Comparison of ENCODE assay signal across 8 cellular contexts in the genomic region with DNA sequence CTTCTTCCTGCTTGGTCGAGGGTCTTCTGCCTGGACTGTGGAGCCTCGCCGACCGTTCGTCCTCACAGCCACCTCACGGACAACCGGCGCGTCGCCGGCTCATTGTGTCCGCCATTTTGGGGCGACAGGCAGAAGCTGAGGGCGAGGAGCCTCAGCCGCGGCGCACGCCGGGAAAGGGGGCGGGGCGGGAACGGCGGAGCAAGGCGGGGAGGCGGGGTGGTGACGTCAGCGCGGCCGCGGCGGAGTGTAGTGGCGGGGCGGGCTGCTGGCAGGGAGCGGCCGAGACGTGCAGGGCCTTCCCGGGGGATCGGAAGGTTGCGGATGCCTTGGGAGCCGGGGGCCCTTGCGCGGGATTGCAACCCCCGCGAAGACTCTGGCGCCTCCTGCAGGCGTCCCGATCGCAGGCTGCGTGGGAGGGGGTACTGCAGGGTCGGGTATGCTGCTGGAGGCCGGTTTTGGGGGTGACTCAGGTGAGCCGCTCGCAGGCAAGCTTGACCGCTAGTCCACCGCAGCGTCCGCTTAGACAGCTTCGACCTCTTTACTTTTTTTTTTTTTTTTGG. TPM values are rescaled to one million over a fixed set of nuclear protein-coding genes. Genes with fewer than 3 reads are reported as not detected.
DNase-seq lines count a peak whose midpoint lies in the region; ATAC-seq and TF ChIP-seq lines count a peak whose summit lies in the region.

A gene with protein sequence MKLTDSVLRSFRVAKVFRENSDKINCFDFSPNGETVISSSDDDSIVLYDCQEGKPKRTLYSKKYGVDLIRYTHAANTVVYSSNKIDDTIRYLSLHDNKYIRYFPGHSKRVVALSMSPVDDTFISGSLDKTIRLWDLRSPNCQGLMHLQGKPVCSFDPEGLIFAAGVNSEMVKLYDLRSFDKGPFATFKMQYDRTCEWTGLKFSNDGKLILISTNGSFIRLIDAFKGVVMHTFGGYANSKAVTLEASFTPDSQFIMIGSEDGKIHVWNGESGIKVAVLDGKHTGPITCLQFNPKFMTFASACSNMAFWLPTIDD (minus strand): TSS at position 140 of the 560 bp plus-strand sequence. CDS start 288 bp downstream, outside the sequence.

- H3K27ac ChIP-seq in IMR-90 (ENCODE audit: insufficient read depth, low read length) (peak within 1 kb of the TSS; percentile 100), epithelial cell of prostate (peak within 1 kb of the TSS; percentile 94), mucosa of rectum (ENCODE audit: low read depth in 2 of 2, low read length in 2 of 2) (peak within 1 kb of the TSS; percentile 99)

- H2BK20ac ChIP-seq in IMR-90 (ENCODE audit: low read depth, low read length): peak within 1 kb of the TSS; percentile 18; the same call in 1 of the 2 replicates

- peak; percentile 32 for TF ChIP-seq RAD21 in IMR-90 (IDR thresholded peaks at IDR 0.05; ENCODE audit: low read length)

- peak within 1 kb of the TSS; percentile 100 for H3K9ac ChIP-seq in IMR-90 (ENCODE audit: low read depth, low read length)
- peak within 1 kb of the TSS; percentile 98 to 99 for H3K9ac ChIP-seq in mucosa of rectum (ENCODE audit: low read depth in 1 of 2, low read length in 2 of 2)

- no peak within 1 kb of the TSS; the same call in 2 of the 3 replicates for H2BK15ac ChIP-seq in IMR-90 (ENCODE audit: low read depth, low read length)

- H4K8ac ChIP-seq in IMR-90 (ENCODE audit: low read depth in 2 of 2, low read length in 2 of 2): peak within 1 kb of the TSS; percentile 87 to 99

- H3K4me3 ChIP-seq in IMR-90 (ENCODE audit: insufficient read depth, low read depth, low read length): peak within 1 kb of the TSS; percentile 97
- peak within 1 kb of the TSS; percentile 96 to 97 for H3K4me3 ChIP-seq in mucosa of rectum (ENCODE audit: low read length in 2 of 2)

- peak within 1 kb of the TSS; percentile 92 for H2BK120ac ChIP-seq in IMR-90 (ENCODE audit: low read depth, low read length)

- peak within 1 kb of the TSS; percentile 98 for H4K5ac ChIP-seq in IMR-90 (ENCODE audit: low read depth, low read length)

- intact Hi-C loops in IMR-90 (cut with micrococcal nuclease): loop anchor here (5.0 kb wide), 1 partner anchor 41 kb away; a partner anchor contains a TSS

- peak within 1 kb of the TSS; percentile 100 for H3K23ac ChIP-seq in IMR-90 (ENCODE audit: low read depth, low read length)

- H3K9me3 ChIP-seq in IMR-90 (ENCODE audit: control insufficient read depth, insufficient read depth, low read length) (no peaks in the 10 kb centered on the region), mucosa of rectum (ENCODE audit: control insufficient read depth in 2 of 2, low read length in 2 of 2) (no peaks in the 10 kb centered on the region)

- POLR2A ChIA-PET in IMR-90 (lab: Charles Lee; ENCODE audit: unreplicated experiment): interaction anchor here (0.6 to 0.7 kb wide), 2 partner anchors 30 to 500 kb away, joined by 4 to 8 read pairs; no protein-coding TSS in a partner anchor

- H3K4ac ChIP-seq in IMR-90 (ENCODE audit: low read depth, low read length): peak within 1 kb of the TSS; percentile 99

- peak within 1 kb of the TSS; percentile 98 for H2AK9ac ChIP-seq in IMR-90 (replicated peaks; ENCODE audit: low read depth, low read length, poor library complexity)

- CTCF ChIA-PET in IMR-90 (lab: Yijun Ruan, JAX): interaction anchor here (0.6 to 1.4 kb wide), 3 partner anchors 17 to 242 kb away, joined by 3 to 6 read pairs (median 3); no protein-coding TSS in a partner anchor

- peaks cover 6 to 18% of the 10 kb centered on the region in 2 experiments; a peak in 3 of 4 replicates for H3K79me1 ChIP-seq in IMR-90 (ENCODE audit: low read depth in 1 of 2, low read length in 2 of 2)

- H3K56ac ChIP-seq in IMR-90 (ENCODE audit: extremely low read depth, insufficient read depth, low read length): peak within 1 kb of the TSS; percentile 92

- peak within 1 kb of the TSS; percentile 99 for H2AK5ac ChIP-seq in IMR-90 (ENCODE audit: low read depth, low read length)

- peak within 1 kb of the TSS; percentile 98 for H2AFZ ChIP-seq in IMR-90 (replicated peaks; ENCODE audit: low read length, poor library complexity)

- H4K20me1 ChIP-seq in IMR-90 (ENCODE audit: insufficient read depth, low read length): peaks cover 41% of the 10 kb centered on the region

- TF ChIP-seq CTCF in IMR-90 (conservative IDR thresholded peaks at IDR 0.05; ENCODE audit: low read depth, low read length): peak; percentile 58

- H2BK5ac ChIP-seq in IMR-90 (ENCODE audit: low read depth, low read length, poor library complexity, severe bottlenecking): peak within 1 kb of the TSS; percentile 100

- peaks cover 14% of the 10 kb centered on the region for H3K4me1 ChIP-seq in IMR-90 (ENCODE audit: control insufficient read depth, insufficient read depth, low read length)
- H3K4me1 ChIP-seq in mucosa of rectum (ENCODE audit: control insufficient read depth in 2 of 2, insufficient read depth in 2 of 2, low read length in 2 of 2): peaks cover 14 to 24% of the 10 kb centered on the region in 2 donors

- H3K14ac ChIP-seq in IMR-90 (replicated peaks; ENCODE audit: low read depth, low read length): peak within 1 kb of the TSS; percentile 100

- BruUV-seq in IMR-90 (replicated peaks; lab: Mats Ljungman, UMichigan): no TSS peak

- H3K27me3 ChIP-seq in IMR-90 (ENCODE audit: control insufficient read depth, insufficient read depth, low read length): no peaks in the 10 kb centered on the region
- H3K27me3 ChIP-seq in mucosa of rectum (ENCODE audit: control insufficient read depth in 2 of 2, insufficient read depth in 2 of 2, low read length in 2 of 2): no peaks in the 10 kb centered on the region

- peak within 1 kb of the TSS; percentile 88 for H3K4me2 ChIP-seq in IMR-90 (ENCODE audit: low read depth, low read length)

- WGBS in IMR-90 (ENCODE audit: extremely low coverage in 2 of 2, insufficient read length in 1 of 2), 2 experiments: 1% methylated on average over 18 of the region's 58 CpGs; no CpG with 5 or more reads in 1 of the 2 experiments

- DNase-seq in DMS153 (lab: John Stamatoyannopoulos, UW): peak; percentile 64
- DNase-seq in IMR-90: peak; percentile 89
- peak; percentile 96 for DNase-seq in OCI-M1 (lab: John Stamatoyannopoulos, UW)
- DNase-seq in activated T-cell treated with anti-CD3 and anti-CD28 coated beads for 4 hours: peak; percentile 97
- DNase-seq in epithelial cell of prostate (ENCODE audit: low read depth, low spot score): peak; percentile 43
- peak; percentile 99 for DNase-seq in stimulated activated CD8-positive, alpha-beta memory T cell treated with anti-CD3 and anti-CD28 coated beads, Interleukin-4, amount 100 ng/mL, for 48 hours

- H3K18ac ChIP-seq in IMR-90 (ENCODE audit: low read depth, low read length): peak within 1 kb of the TSS; percentile 97

- H3K9me1 ChIP-seq in IMR-90 (ENCODE audit: insufficient read depth, low read length): peaks cover 16% of the 10 kb centered on the region; the same call in 1 of the 2 replicates

- in situ Hi-C loops in IMR-90 (cut with MboI; ENCODE audit: low sequenced_read_pairs): no loop called here

- ATAC-seq in GM21528 (IDR thresholded peaks at IDR 0.05; ENCODE audit: low FRiP score, unreplicated experiment) (peak; percentile 79), IMR-90 (ENCODE audit: low read depth) (peak; percentile 95)

- TF ChIP-seq POLR2A in IMR-90 (IDR thresholded peaks at IDR 0.05; ENCODE audit: low read depth, low read length): peak; percentile 98

- dilution Hi-C loops in IMR-90 (cut with HindIII; ENCODE audit: low sequenced_read_pairs, unreplicated experiment): no loop called here

- H3K36me3 ChIP-seq in IMR-90 (ENCODE audit: control insufficient read depth, insufficient read depth, low read length): peaks cover 4% of the 10 kb centered on the region; the same call in 1 of the 2 replicates
- peaks cover 0 to 8% of the 10 kb centered on the region in 2 donors for H3K36me3 ChIP-seq in mucosa of rectum (ENCODE audit: control insufficient read depth in 2 of 2, insufficient read depth in 2 of 2, low read length in 2 of 2)

- peak within 1 kb of the TSS; percentile 97 for H4K91ac ChIP-seq in IMR-90 (ENCODE audit: insufficient read depth, low read depth, low read length)

TF ChIP-seq in IMR-90, 13 proteins besides CTCF, POLR2A, EP300 and RAD21:
- no peak for TF ChIP-seq MAFK (IDR thresholded peaks at IDR 0.05; ENCODE audit: low read depth, low read length)
- peak; percentile 70; the same call in 1 of the 2 replicates for TF ChIP-seq MAZ (IDR thresholded peaks at IDR 0.05; ENCODE audit: borderline replicate concordance, low read depth, low read length)
- 0 out of 2 replicates have a peak, but pooled peaks have one; percentile 11 for TF ChIP-seq SMC3 (IDR thresholded peaks at IDR 0.05; ENCODE audit: low read depth, low read length)

RNA-seq across cellular contexts. Expression of the gene that starts here (rescaled TPM):
- 65.3 and 68.1 TPM in 2 replicates for total RNA-seq in IMR-90 (2012; rRNA removed)
- polyA plus RNA-seq in IMR-90 (2012; rRNA removed): 30.9 and 38.1 TPM in 2 replicates
- 11.6 and 13.7 TPM in 2 replicates for polyA plus RNA-seq in IMR-90 (2012; cell fraction: cytosol; rRNA removed)
- polyA plus RNA-seq in IMR-90 (2012; cell fraction: nucleus; rRNA removed; ENCODE audit: low replicate concordance): 4.1 and 16.9 TPM in 2 replicates

Comparison
In these comparisons a context has a peak if more than half of its experiments do, and no peak if none do; other contexts are left out.
1. Peak in every context shown above with its lines: DNase-seq, ATAC-seq, H3K4me3 ChIP-seq and H3K27ac ChIP-seq.
2. DNase-seq: peak in every context shown above with its lines; median percentile 99 in stimulated activated CD8-positive, alpha-beta memory T cell treated with anti-CD3 and anti-CD28 coated beads, Interleukin-4, amount 100 ng/mL, for 48 hours; 97 in activated T-cell treated with anti-CD3 and anti-CD28 coated beads for 4 hours; 96 in OCI-M1; 89 in IMR-90; 64 in DMS153; 43 in epithelial cell of prostate.